ENCODE assay signal across 21 cellular contexts in genomic region chr10:89810908-89811515, GRCh38.
DNase-seq lines count a peak whose midpoint lies in the region; ATAC-seq lines count a peak whose summit lies in the region.
"Had no signal": no experiment of that assay in that cellular context is flagged by ENCODE, and none has a peak within 500 bp of the region (broad histone marks: within the 10 kb centered on the region; RNA-seq: fewer than 3 reads in every experiment).

No MANE protein-coding gene starts in this region.

- no peaks in the 10 kb centered on the region for H3K27me3 Mint-ChIP-seq in activated naive CD4-positive, alpha-beta T cell treated with anti-CD3 and anti-CD28 coated beads, Interleukin-2, amount 50 U/mL, for 24 hours
- peaks cover 27% of the 10 kb centered on the region for H3K27me3 Mint-ChIP-seq in activated CD4-positive, alpha-beta memory T cell treated with anti-CD3 and anti-CD28 coated beads, Interleukin-2, amount 10 ng/mL, durations not matched to agents 7 days and 5 days
- H3K27me3 Mint-ChIP-seq in activated CD4-positive, alpha-beta T cell treated with anti-CD3 and anti-CD28 coated beads for 36 hours, result peaks cover 23% of the 10 kb centered on the region

- H3K9ac ChIP-seq in neuronal stem cell (ENCODE audit: low read depth, low read length, poor library complexity), result no peak overlapping the region
- H3K9ac ChIP-seq: GM23248, KMS-11 had no signal

- H3K27ac Mint-ChIP-seq in activated naive CD4-positive, alpha-beta T cell treated with anti-CD3 and anti-CD28 coated beads, Interleukin-2, amount 50 U/mL, for 24 hours, result peak overlapping the region; percentile 37
- H3K27ac Mint-ChIP-seq in activated CD4-positive, alpha-beta memory T cell treated with anti-CD3 and anti-CD28 coated beads, Interleukin-2, amount 10 ng/mL, durations not matched to agents 7 days and 5 days, result no peak overlapping the region
- no peak overlapping the region for H3K27ac Mint-ChIP-seq in activated CD4-positive, alpha-beta T cell treated with anti-CD3 and anti-CD28 coated beads for 36 hours
- H3K27ac Mint-ChIP-seq: CD14-positive monocyte had no signal

- H3K9me3 Mint-ChIP-seq in activated naive CD4-positive, alpha-beta T cell treated with anti-CD3 and anti-CD28 coated beads, Interleukin-2, amount 50 U/mL, for 24 hours, result no peaks in the 10 kb centered on the region
- no peaks in the 10 kb centered on the region for H3K9me3 Mint-ChIP-seq in activated CD4-positive, alpha-beta memory T cell treated with anti-CD3 and anti-CD28 coated beads, Interleukin-2, amount 10 ng/mL, durations not matched to agents 7 days and 5 days
- no peaks in the 10 kb centered on the region for H3K9me3 Mint-ChIP-seq in activated CD4-positive, alpha-beta T cell treated with anti-CD3 and anti-CD28 coated beads for 36 hours (ENCODE audit: low read depth)
- H3K9me3 Mint-ChIP-seq: CD14-positive monocyte had no signal

- H2BK12ac ChIP-seq in neuronal stem cell (ENCODE audit: low read length), result no peak overlapping the region

- H2BK5ac ChIP-seq in neuronal stem cell (ENCODE audit: low read length), result no peak overlapping the region

- no peak overlapping the region for H4K8ac ChIP-seq in neuronal stem cell (ENCODE audit: low read depth, low read length)

- H2AK5ac ChIP-seq in neuronal stem cell (ENCODE audit: low read depth, low read length), result no peak overlapping the region

- H2BK120ac ChIP-seq in neuronal stem cell (ENCODE audit: low read depth, low read length), result no peak overlapping the region

- no peak overlapping the region for H3K27ac ChIP-seq in neuronal stem cell (replicated peaks; ENCODE audit: low read length)
- H3K27ac ChIP-seq: A549, GM23248, HL-60, KMS-11, PC-9 had no signal

- no peak for ATAC-seq in activated CD4-positive, alpha-beta T cell treated with anti-CD3 and anti-CD28 coated beads for 36 hours
- ATAC-seq: A549 had no signal

- H3K4me1 Mint-ChIP-seq in activated naive CD4-positive, alpha-beta T cell treated with anti-CD3 and anti-CD28 coated beads, Interleukin-2, amount 50 U/mL, for 24 hours, result peaks cover 5% of the 10 kb centered on the region
- H3K4me1 Mint-ChIP-seq in activated CD4-positive, alpha-beta memory T cell treated with anti-CD3 and anti-CD28 coated beads, Interleukin-2, amount 10 ng/mL, durations not matched to agents 7 days and 5 days, result peaks cover 3% of the 10 kb centered on the region
- H3K4me1 Mint-ChIP-seq in activated CD4-positive, alpha-beta T cell treated with anti-CD3 and anti-CD28 coated beads for 36 hours, result peaks cover 8% of the 10 kb centered on the region

- H3K36me3 ChIP-seq in neuronal stem cell (replicated peaks in 1 of 2; ENCODE audit: control insufficient read depth in 2 of 2, insufficient read depth in 2 of 2, low read length in 2 of 2), result no peaks in the 10 kb centered on the region

- H4K91ac ChIP-seq in neuronal stem cell (ENCODE audit: low read depth, low read length, poor library complexity), result no peak overlapping the region

- no peak overlapping the region for H3K18ac ChIP-seq in neuronal stem cell (ENCODE audit: low read length)

- peaks cover 0 to 3% of the 10 kb centered on the region in 2 donors for H3K9me3 ChIP-seq in neuronal stem cell (replicated peaks in 1 of 2; ENCODE audit: control insufficient read depth in 2 of 2, insufficient read depth in 1 of 2, low read depth in 1 of 2, low read length in 2 of 2)
- H3K9me3 ChIP-seq: A549 had no signal

- H3K4me1 ChIP-seq in neuronal stem cell (ENCODE audit: control insufficient read depth in 2 of 2, insufficient read depth in 1 of 2, low read depth in 1 of 2, low read length in 2 of 2), result peaks cover 0 to 2% of the 10 kb centered on the region in 2 donors
- H3K4me1 ChIP-seq: A549 had no signal

- H2BK15ac ChIP-seq in neuronal stem cell (ENCODE audit: low read length), result no peak overlapping the region

- H3K14ac ChIP-seq in neuronal stem cell (ENCODE audit: low read length), result no peak overlapping the region

- no peak overlapping the region for H3K4me3 ChIP-seq in neuronal stem cell (ENCODE audit: low read length in 2 of 2)
- H3K4me3 ChIP-seq: A549, GM23248, PC-9 had no signal

- H3K36me3 Mint-ChIP-seq in activated naive CD4-positive, alpha-beta T cell treated with anti-CD3 and anti-CD28 coated beads, Interleukin-2, amount 50 U/mL, for 24 hours, result no peaks in the 10 kb centered on the region
- H3K36me3 Mint-ChIP-seq in activated CD4-positive, alpha-beta memory T cell treated with anti-CD3 and anti-CD28 coated beads, Interleukin-2, amount 10 ng/mL, durations not matched to agents 7 days and 5 days (ENCODE audit: low read depth), result no peaks in the 10 kb centered on the region
- no peaks in the 10 kb centered on the region for H3K36me3 Mint-ChIP-seq in activated CD4-positive, alpha-beta T cell treated with anti-CD3 and anti-CD28 coated beads for 36 hours (ENCODE audit: low read depth)
- H3K36me3 Mint-ChIP-seq: CD14-positive monocyte had no signal

- H3K79me1 ChIP-seq in neuronal stem cell (ENCODE audit: low read depth, low read length), result no peaks in the 10 kb centered on the region

- H3K27me3 ChIP-seq in neuronal stem cell (ENCODE audit: control insufficient read depth in 3 of 3, insufficient read depth in 3 of 3, low read depth in 1 of 3, low read length in 3 of 3), result no peaks in the 10 kb centered on the region

- POLR2A ChIA-PET in activated CD4-positive, alpha-beta memory T cell treated with anti-CD3 and anti-CD28 coated beads, Interleukin-2, amount 10 ng/mL, durations not matched to agents 7 days and 5 days (lab: Charles Lee), result no interaction called here
- POLR2A ChIA-PET in activated CD4-positive, alpha-beta T cell treated with anti-CD3 and anti-CD28 coated beads for 36 hours (lab: Charles Lee), result no interaction called here

- H3K4me2 ChIP-seq in neuronal stem cell (ENCODE audit: insufficient read depth, low read length, poor library complexity, severe bottlenecking), result no peak overlapping the region
- H3K4me2 ChIP-seq: A549, KMS-11, PC-9 had no signal

- DNase-seq in activated naive CD4-positive, alpha-beta T cell (lab: John Stamatoyannopoulos, UW), result no peak
- DNase-seq in NCI-H2081 treated with DMSO at 0.1 percent for 48 hours (lab: John Stamatoyannopoulos, UW), result peak; percentile 65
- peak; percentile 71 for DNase-seq in NCI-H748 treated with DMSO at 0.1 percent for 48 hours (lab: John Stamatoyannopoulos, UW)
- peak; percentile 15 for DNase-seq in neuronal stem cell (ENCODE audit: low spot score)
- no peak for DNase-seq in activated CD4-positive, alpha-beta memory T cell treated with anti-CD3 and anti-CD28 coated beads, Interleukin-2, amount 10 ng/mL, durations not matched to agents 7 days and 5 days
- no peak for DNase-seq in C1 segment of cervical spinal cord (lab: John Stamatoyannopoulos, UW)
- no peak for DNase-seq in activated CD4-positive, alpha-beta T cell treated with anti-CD3 and anti-CD28 coated beads for 36 hours
- DNase-seq: Caco-2, DND-41, GF-D8, GM23248, MM.1S, NCI-H187, NCI-H524, PC-9, T-helper 9 cell had no signal

- no peak overlapping the region for H2AFZ ChIP-seq in neuronal stem cell (ENCODE audit: low read length)
- H2AFZ ChIP-seq: GM23248, PC-9 had no signal

- H3K4ac ChIP-seq in neuronal stem cell (ENCODE audit: low read length), result no peak overlapping the region

- no peak overlapping the region for H3K23ac ChIP-seq in neuronal stem cell (ENCODE audit: low read depth, low read length, poor library complexity)

- no peak overlapping the region for H3K4me3 Mint-ChIP-seq in activated naive CD4-positive, alpha-beta T cell treated with anti-CD3 and anti-CD28 coated beads, Interleukin-2, amount 50 U/mL, for 24 hours
- H3K4me3 Mint-ChIP-seq in activated CD4-positive, alpha-beta memory T cell treated with anti-CD3 and anti-CD28 coated beads, Interleukin-2, amount 10 ng/mL, durations not matched to agents 7 days and 5 days, result no peak overlapping the region
- H3K4me3 Mint-ChIP-seq in activated CD4-positive, alpha-beta T cell treated with anti-CD3 and anti-CD28 coated beads for 36 hours, result no peak overlapping the region
- H3K4me3 Mint-ChIP-seq: CD14-positive monocyte had no signal

- intact Hi-C loops in activated CD4-positive, alpha-beta T cell treated with anti-CD3 and anti-CD28 coated beads for 36 hours (cut with DNase I, micrococcal nuclease), result no loop called here

- CTCF ChIA-PET in activated CD4-positive, alpha-beta memory T cell treated with anti-CD3 and anti-CD28 coated beads, Interleukin-2, amount 10 ng/mL, durations not matched to agents 7 days and 5 days (lab: Charles Lee), result no interaction called here
- CTCF ChIA-PET in activated CD4-positive, alpha-beta T cell treated with anti-CD3 and anti-CD28 coated beads for 36 hours (lab: Charles Lee), result no interaction called here

- no CpG with 5 or more reads among the region's 4 CpGs for WGBS in neuronal stem cell (ENCODE audit: extremely low coverage in 2 of 2, insufficient read length in 2 of 2, insufficient replicate concordance in 1 of 2), 2 donors

Comparison
In these comparisons a context has a peak if more than half of its experiments do, and no peak if none do; other contexts are left out.
1. DNase-seq: peak in NCI-H2081 treated with DMSO at 0.1 percent for 48 hours (single experiment), NCI-H748 treated with DMSO at 0.1 percent for 48 hours (single experiment) and neuronal stem cell (single experiment); none in activated naive CD4-positive, alpha-beta T cell (0 of 4), activated CD4-positive, alpha-beta memory T cell treated with anti-CD3 and anti-CD28 coated beads, Interleukin-2, amount 10 ng/mL, durations not matched to agents 7 days and 5 days (single experiment), C1 segment of cervical spinal cord (0 of 14) and activated CD4-positive, alpha-beta T cell treated with anti-CD3 and anti-CD28 coated beads for 36 hours (single experiment).